ENCODE assay signal across 11 cellular contexts in genomic region chr7:87129836-87130235, GRCh38.
A peak's percentile ranks its signal among the peaks of the same experiment; 100 is the strongest.
DNase-seq lines count a peak whose midpoint lies in the region; ATAC-seq and TF ChIP-seq lines count a peak whose summit lies in the region.
"Had no signal": no experiment of that assay in that cellular context is flagged by ENCODE, and none has a peak within 500 bp of the region (broad histone marks: within the 10 kb centered on the region; RNA-seq: fewer than 3 reads in every experiment).

No MANE protein-coding gene starts in this region.

- DNase-seq in GM10266 (ENCODE audit: extremely low spot score), result peak; percentile 33
- no peak for DNase-seq in C1 segment of cervical spinal cord (lab: John Stamatoyannopoulos, UW)
- DNase-seq in SHP77 treated with DMSO at 0.1 percent for 48 hours (lab: John Stamatoyannopoulos, UW), result no peak
- no peak for DNase-seq in globus pallidus (ENCODE audit: low spot score)
- no peak for DNase-seq in NCI-H2171 treated with DMSO at 0.1 percent for 48 hours (lab: John Stamatoyannopoulos, UW)
- DNase-seq: GDM1, kidney glomerular epithelial cell had no signal

- peak overlapping the region; percentile 69 for H3K4me2 ChIP-seq in OCI-LY3 (ENCODE audit: low read length)

- H4K20me1 ChIP-seq in OCI-LY3 (ENCODE audit: insufficient read depth, low read length), result no peaks in the 10 kb centered on the region

- no peak overlapping the region for H3K9ac ChIP-seq in OCI-LY3 (ENCODE audit: low read length)

- H3K79me2 ChIP-seq in OCI-LY3 (ENCODE audit: low read length), result no peaks in the 10 kb centered on the region

- no peaks in the 10 kb centered on the region for H3K36me3 ChIP-seq in OCI-LY3 (replicated peaks; ENCODE audit: low read depth, low read length)

- H2AFZ ChIP-seq in OCI-LY3 (ENCODE audit: low read depth, low read length), result no peak overlapping the region

- peaks cover 53% of the 10 kb centered on the region for H3K4me1 ChIP-seq in OCI-LY3 (ENCODE audit: low read length)

- no peak for TF ChIP-seq CTCF in GM10266 (IDR thresholded peaks at IDR 0.05; ENCODE audit: control insufficient read depth, insufficient read depth, low read depth, missing control alignments)
- no peak for TF ChIP-seq CTCF in OCI-LY3 (IDR thresholded peaks at IDR 0.05; ENCODE audit: low read depth, low read length)

- peak overlapping the region; percentile 34 for H3K4me3 ChIP-seq in OCI-LY3 (ENCODE audit: low read length)

- H3K27me3 ChIP-seq in OCI-LY3 (ENCODE audit: low read depth, low read length), result no peaks in the 10 kb centered on the region

- ATAC-seq in GM19455 (IDR thresholded peaks at IDR 0.05; ENCODE audit: unreplicated experiment), result peak; percentile 90
- ATAC-seq in HG02970 (IDR thresholded peaks at IDR 0.05; ENCODE audit: low FRiP score, unreplicated experiment), result peak; percentile 95
- ATAC-seq: sciatic nerve had no signal

- H3K9me3 ChIP-seq in OCI-LY3 (ENCODE audit: insufficient read depth, low read length), result no peaks in the 10 kb centered on the region

- peak overlapping the region; percentile 0; the same call in 1 of the 2 replicates for H3K27ac ChIP-seq in OCI-LY3 (ENCODE audit: low read length)
